In the genomic region with DNA sequence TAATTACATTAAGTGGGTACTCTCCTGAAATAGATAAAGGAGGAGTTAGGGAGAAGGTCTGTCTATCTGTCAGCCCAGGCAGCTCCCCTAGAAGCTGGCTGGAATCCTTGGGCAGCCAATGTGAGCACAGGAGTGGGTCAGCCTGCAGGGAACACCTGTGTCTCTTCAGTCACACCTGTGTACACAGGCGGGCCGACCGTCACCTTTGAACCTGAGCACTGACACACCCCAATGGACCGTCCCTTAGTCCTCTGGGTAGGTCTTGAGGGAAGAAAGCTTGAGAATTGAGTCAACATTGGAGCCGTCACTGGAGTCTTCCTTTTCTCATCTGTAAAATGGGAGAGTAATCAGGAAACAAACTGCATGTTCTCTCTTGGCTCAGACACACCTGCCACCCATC, we compare ENCODE assay signal across 20 cellular contexts. TPM values are rescaled to one million over a fixed set of nuclear protein-coding genes. Genes with fewer than 3 reads are reported as not detected.
DNase-seq lines count a peak whose midpoint lies in the region; ATAC-seq, FAIRE-seq and TF ChIP-seq lines count a peak whose summit lies in the region.
"Had no signal": no experiment of that assay in that cellular context is flagged by ENCODE, and none has a peak within 500 bp of the region (broad histone marks: within the 10 kb centered on the region; RNA-seq: fewer than 3 reads in every experiment).

No MANE protein-coding gene starts in this region.

- 20% methylated on average over 5 of the region's 5 CpGs for WGBS in HepG2 (ENCODE audit: low lambda C conversion rate)
- 86 to 97% methylated on average over 5 of the region's 5 CpGs for WGBS in aorta, 2 donors

- TF ChIP-seq CTCF in HepG2 (CRISPR knock-in tag; IDR thresholded peaks at IDR 0.05) (no peak), mucosa of descending colon (IDR thresholded peaks at IDR 0.05) (no peak)

- BruUV-seq in HepG2 (replicated peaks; lab: Mats Ljungman, UMichigan), result no TSS peak

- no peak for FAIRE-seq in HepG2 (lab: Jason Lieb, UNC)
- FAIRE-seq: G401.6, GM12892, H1 had no signal

- H3K9ac ChIP-seq in HepG2 (ENCODE audit: insufficient read depth, low read depth, low read length), result no peak overlapping the region
- H3K9ac ChIP-seq: GM23248 had no signal

- POLR2A ChIA-PET in HepG2 (lab: Yijun Ruan, JAX), result no interaction called here

- no peak overlapping the region for H3K4me2 ChIP-seq in HepG2 (ENCODE audit: low read depth, low read length)

- peaks cover 3 to 34% of the 10 kb centered on the region in 2 experiments; a peak in 4 of 5 replicates for H3K27me3 ChIP-seq in HepG2 (ENCODE audit: control insufficient read depth in 1 of 2, insufficient read depth in 2 of 2, low read length in 2 of 2)
- peaks cover 0 to 3% of the 10 kb centered on the region in 2 donors for H3K27me3 ChIP-seq in aorta (ENCODE audit: control insufficient read depth in 1 of 2, insufficient read depth in 2 of 2, low read length in 1 of 2)

- no peaks in the 10 kb centered on the region for H3K9me3 ChIP-seq in HepG2 (ENCODE audit: low read length)
- H3K9me3 ChIP-seq in mucosa of descending colon, result no peaks in the 10 kb centered on the region
- no peaks in the 10 kb centered on the region for H3K9me3 ChIP-seq in aorta (ENCODE audit: control insufficient read depth, low read length)

- H3K79me2 ChIP-seq in HepG2 (ENCODE audit: insufficient read depth, low read length), result no peaks in the 10 kb centered on the region

- ATAC-seq in HepG2 (no peak), mucosa of descending colon (peak; percentile 80), aorta (ENCODE audit: low FRiP score) (peak; percentile 36), GM19395 (IDR thresholded peaks at IDR 0.05; ENCODE audit: unreplicated experiment) (no peak)
- ATAC-seq: HCT116 had no signal

- in situ Hi-C loops in HepG2 (cut with HindIII; ENCODE audit: extremely low pct_ligation_motif_present, low pct_unique_long_range_greater_than_20kb), result no loop called here

- H3K36me3 ChIP-seq in HepG2 (replicated peaks in 1 of 2; ENCODE audit: control insufficient read depth in 1 of 2, insufficient read depth in 2 of 2, low read length in 2 of 2) (no peaks in the 10 kb centered on the region), mucosa of descending colon (ENCODE audit: low read depth) (no peaks in the 10 kb centered on the region), aorta (ENCODE audit: control insufficient read depth in 1 of 2, insufficient read depth in 2 of 2, low read length in 1 of 2) (no peaks in the 10 kb centered on the region)

- intact Hi-C loops in HepG2 (cut with micrococcal nuclease; ENCODE audit: unreplicated experiment), result no loop called here
- intact Hi-C loops in mucosa of descending colon (cut with DNase I, micrococcal nuclease), result no loop called here
- intact Hi-C loops in aorta (cut with DNase I), result no loop called here

- DNase-seq in HepG2 (ENCODE audit: low spot score) (no peak), mucosa of descending colon (peak in 1 of 3 donors; percentile 22), aorta (no peak), MV-4-11 (lab: John Stamatoyannopoulos, UW) (no peak)
- no peak for DNase-seq in activated CD4-positive, alpha-beta T cell treated with anti-CD3 and anti-CD28 coated beads, Interleukin-2, amount 50 U/mL, for 48 hours
- DNase-seq: C1 segment of cervical spinal cord; Calu3; CD4-positive, alpha-beta memory T cell; COR-L47; DMS153; DND-41; GM23248; H7 had no signal

- no peak for TF ChIP-seq RAD21 in HepG2 (CRISPR knock-in tag; IDR thresholded peaks at IDR 0.05)

- H3K27ac ChIP-seq in HepG2 (ENCODE audit: extremely low read length, insufficient read depth, low read length), result no peak overlapping the region
- H3K27ac ChIP-seq in aorta (ENCODE audit: low read depth in 1 of 2, low read length in 2 of 2), result no peak overlapping the region
- H3K27ac ChIP-seq: GM23248 had no signal

- no peak overlapping the region for H3K4me3 ChIP-seq in HepG2 (replicated peaks in 1 of 3; ENCODE audit: insufficient read depth in 1 of 3, low read depth in 2 of 3, low read length in 3 of 3)
- no peak overlapping the region for H3K4me3 ChIP-seq in mucosa of descending colon
- no peak overlapping the region for H3K4me3 ChIP-seq in aorta (ENCODE audit: low read length in 2 of 2)
- H3K4me3 ChIP-seq: GM23248 had no signal

- TF ChIP-seq EP300 in HepG2 (IDR thresholded peaks at IDR 0.05; ENCODE audit: low read depth in 2 of 2, low read length in 2 of 2) (no peak), HepG2 (CRISPR knock-in tag; IDR thresholded peaks at IDR 0.05; ENCODE audit: borderline replicate concordance) (no peak)

- no peaks in the 10 kb centered on the region for H4K20me1 ChIP-seq in HepG2 (ENCODE audit: insufficient read depth, low read length)

- H2AFZ ChIP-seq in HepG2 (ENCODE audit: low read length), result no peak overlapping the region
- H2AFZ ChIP-seq: GM23248 had no signal

- H3K4me1 ChIP-seq in HepG2 (ENCODE audit: insufficient read depth, low read length) (no peaks in the 10 kb centered on the region), mucosa of descending colon (ENCODE audit: low read depth) (peaks cover 3% of the 10 kb centered on the region), aorta (ENCODE audit: control insufficient read depth in 1 of 2, insufficient read depth in 2 of 2, low read length in 2 of 2) (no peaks in the 10 kb centered on the region)

- TF ChIP-seq POLR2A in HepG2 (IDR thresholded peaks at IDR 0.05; ENCODE audit: insufficient read depth in 1 of 2, low read depth in 2 of 2, low read length in 2 of 2), result no peak

- CTCF ChIA-PET in HepG2 (lab: Yijun Ruan, JAX; ENCODE audit: low intra/inter-chr PET ratio, low total read pairs), result no interaction called here

TF ChIP-seq in HepG2, 621 proteins besides CTCF, POLR2A, EP300 and RAD21:
- no peak for TF ChIP-seq ZNF207 (IDR thresholded peaks at IDR 0.05; ENCODE audit: borderline replicate concordance)
- no peak for TF ChIP-seq SMAD3 (CRISPR knock-in tag; IDR thresholded peaks at IDR 0.05)
- TF ChIP-seq ZNF629 (CRISPR knock-in tag; conservative IDR thresholded peaks at IDR 0.05), result 0 out of 2 replicates have a peak, but pooled peaks have one; percentile 17

RNA-seq across cellular contexts. Expression of gene GSC, which starts 9.8 kb away (rescaled TPM):
- total RNA-seq in HepG2 (2016; rRNA removed; fragmentation: Illumina TruSeq; extraction: Trizol) (not detected in 2 replicates), mucosa of descending colon (not detected), aorta (1 to 10 TPM in 1 of 2 donors, under 1 TPM in 1; 0.55 to 1.3 TPM)
- not detected in 2 replicates for total RNA-seq in HepG2 (2016; cell fraction: cytosol; rRNA removed; fragmentation: Illumina TruSeq; extraction: Trizol; ENCODE audit: low read depth)
- not detected in 2 replicates for total RNA-seq in HepG2 (2016; cell fraction: insoluble cytoplasmic fraction; rRNA removed; fragmentation: Illumina TruSeq; extraction: Trizol)
- total RNA-seq in HepG2 (2016; cell fraction: membrane; rRNA removed; fragmentation: Illumina TruSeq; extraction: Trizol), result not detected in 2 replicates
- total RNA-seq in HepG2 (2016; cell fraction: nucleus; rRNA removed; fragmentation: Illumina TruSeq; extraction: Trizol), result not detected in 2 replicates
- polyA plus RNA-seq in HepG2 (2011; rRNA removed) (not detected in 2 replicates), aorta (not detected)
- polyA plus RNA-seq in HepG2 (2011; cell fraction: cytosol; rRNA removed), result not detected in 2 replicates
- polyA plus RNA-seq in HepG2 (2011; cell fraction: nucleus; rRNA removed), result not detected in 2 replicates
- not detected in 2 replicates for polyA plus RNA-seq in HepG2 (2012)
- not detected in 2 replicates for polyA plus RNA-seq in HepG2 (2016; cell fraction: cytosol; fragmentation: Illumina TruSeq; extraction: Trizol; ENCODE audit: low read depth)
- not detected in 2 replicates for polyA plus RNA-seq in HepG2 (2016; cell fraction: insoluble cytoplasmic fraction; fragmentation: Illumina TruSeq; extraction: Trizol; ENCODE audit: low read depth)
- not detected in 2 replicates for polyA plus RNA-seq in HepG2 (2016; cell fraction: membrane; fragmentation: Illumina TruSeq; extraction: Trizol; ENCODE audit: low read depth)
- not detected in 2 replicates for polyA plus RNA-seq in HepG2 (2016; cell fraction: nucleus; fragmentation: Illumina TruSeq; extraction: Trizol; ENCODE audit: insufficient read depth, low read depth)
- not detected in 2 replicates for polyA minus RNA-seq in HepG2 (2011; rRNA and poly(A)+ RNA removed; ENCODE audit: low replicate concordance)
- not detected in 2 replicates for polyA minus RNA-seq in HepG2 (2011; cell fraction: cytosol; rRNA and poly(A)+ RNA removed)
- not detected in 2 replicates for polyA minus RNA-seq in HepG2 (2011; cell fraction: nucleus; rRNA and poly(A)+ RNA removed)
- total RNA-seq: A172, Calu3 had no signal
- polyA plus RNA-seq: BJ; CD4-positive, alpha-beta memory T cell had no signal

Comparison
In these comparisons a context has a peak if more than half of its experiments do, and no peak if none do; other contexts are left out.
1. ATAC-seq: peak in mucosa of descending colon (single experiment) and aorta (single experiment); none in HepG2 (single experiment) and GM19395 (single experiment).